9 cellular contexts compared by ENCODE assay signal in the genomic region with DNA sequence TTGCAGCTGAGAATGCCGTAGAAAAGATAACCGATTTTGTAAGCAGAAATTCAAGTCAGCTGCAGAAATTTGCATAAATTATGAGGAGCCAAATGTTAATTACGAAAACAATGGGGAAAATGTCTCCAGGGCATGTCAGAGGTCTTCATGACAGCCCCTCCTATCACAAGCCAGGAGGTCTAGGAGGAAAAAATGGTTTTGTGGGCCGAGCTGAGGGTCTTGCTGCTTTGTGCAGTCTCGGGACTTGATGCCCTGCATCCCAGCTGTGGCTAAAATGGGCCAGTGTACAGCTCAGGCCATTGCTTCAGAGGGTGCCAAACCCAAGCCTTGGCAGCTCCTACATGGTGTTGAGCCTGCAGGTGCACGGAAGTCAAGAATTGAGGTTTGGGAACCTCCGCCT.
"Had no signal": no experiment of that assay in that cellular context is flagged by ENCODE, and none has a peak within 500 bp of the region (broad histone marks: within the 10 kb centered on the region; RNA-seq: fewer than 3 reads in every experiment).

No MANE protein-coding gene starts in this region.

- H3K4me3 ChIP-seq: K562 had no signal

- FAIRE-seq: HepG2, HTR-8/SVneo, K562 had no signal

- DNase-seq: IMR-90, KBM-7, KG1 had no signal

- H3K36me3 Mint-ChIP-seq: IgD-negative memory B cell had no signal

- H3K27ac Mint-ChIP-seq: IgD-negative memory B cell had no signal

- H3K4me3 Mint-ChIP-seq: IgD-negative memory B cell had no signal

- H3K4me2 ChIP-seq: KMS-11 had no signal

- ATAC-seq: HepG2, K562 had no signal

- H3K4me1 Mint-ChIP-seq: IgD-negative memory B cell had no signal

- H3K27ac ChIP-seq: HL-60, KMS-11 had no signal

- H3K27me3 Mint-ChIP-seq: IgD-negative memory B cell had no signal
